8 cellular contexts compared by ENCODE assay signal in genomic region chr4:77156533-77156911, GRCh38. TPM values are rescaled to one million over a fixed set of nuclear protein-coding genes. Genes with fewer than 3 reads are reported as not detected.
A peak's percentile ranks its signal among the peaks of the same experiment; 100 is the strongest.
DNase-seq lines count a peak whose midpoint lies in the region; ATAC-seq and TF ChIP-seq lines count a peak whose summit lies in the region.

No MANE protein-coding gene starts in this region.

- H3K4me3 ChIP-seq in lower leg skin (ENCODE audit: low read depth, poor library complexity, severe bottlenecking) = peak overlapping the region; percentile 99

- no peak for TF ChIP-seq POLR2A in lower leg skin (IDR thresholded peaks at IDR 0.05)

- 0% methylated on average over 17 of the region's 17 CpGs for WGBS in lower leg skin, 2 donors

- no peak for TF ChIP-seq CTCF in lower leg skin (IDR thresholded peaks at IDR 0.05)

- intact Hi-C loops in lower leg skin (cut with DNase I; ENCODE audit: low total_unique reads) = no loop called here

- DNase-seq in CD1c-positive myeloid dendritic cell (ENCODE audit: extremely low spot score) = peak; percentile 99
- peak; percentile 98 for DNase-seq in NCI-H69 (lab: John Stamatoyannopoulos, UW)
- peak; percentile 94 for DNase-seq in activated CD4-positive, alpha-beta T cell treated with anti-CD3 and anti-CD28 coated beads, Interleukin-2, amount 50 U/mL, for 1 hour
- peak; percentile 97 for DNase-seq in ecto neural progenitor cell (ENCODE audit: low spot score)
- DNase-seq in lower leg skin (ENCODE audit: low spot score in 2 of 2) = peak; percentile 98 to 99
- DNase-seq in stimulated activated CD4-positive, alpha-beta T cell treated with anti-CD3 and anti-CD28 coated beads, TNF-alpha, amount 100 ng/mL, for 1 hour (ENCODE audit: low read depth in 3 of 3, low spot score in 1 of 3) = peak; percentile 84 to 92 (median 91)

- ATAC-seq in GM19372 (IDR thresholded peaks at IDR 0.05; ENCODE audit: low read depth, unreplicated experiment) (peak; percentile 80), HG03521 (IDR thresholded peaks at IDR 0.05; ENCODE audit: unreplicated experiment) (peak; percentile 93)

RNA-seq across cellular contexts. Expression of gene CCNG2, which starts 0.5 kb away (rescaled TPM):
- total RNA-seq in lower leg skin = 10 to 100 TPM; 31.7 to 75.1 (median 40.0) TPM

Comparison
In these comparisons a context has a peak if more than half of its experiments do, and no peak if none do; other contexts are left out.
1. Peak in every context shown above with its lines: DNase-seq, ATAC-seq and H3K4me3 ChIP-seq.